Comparison of ENCODE assay signal across 1 cellular context in the genomic region with DNA sequence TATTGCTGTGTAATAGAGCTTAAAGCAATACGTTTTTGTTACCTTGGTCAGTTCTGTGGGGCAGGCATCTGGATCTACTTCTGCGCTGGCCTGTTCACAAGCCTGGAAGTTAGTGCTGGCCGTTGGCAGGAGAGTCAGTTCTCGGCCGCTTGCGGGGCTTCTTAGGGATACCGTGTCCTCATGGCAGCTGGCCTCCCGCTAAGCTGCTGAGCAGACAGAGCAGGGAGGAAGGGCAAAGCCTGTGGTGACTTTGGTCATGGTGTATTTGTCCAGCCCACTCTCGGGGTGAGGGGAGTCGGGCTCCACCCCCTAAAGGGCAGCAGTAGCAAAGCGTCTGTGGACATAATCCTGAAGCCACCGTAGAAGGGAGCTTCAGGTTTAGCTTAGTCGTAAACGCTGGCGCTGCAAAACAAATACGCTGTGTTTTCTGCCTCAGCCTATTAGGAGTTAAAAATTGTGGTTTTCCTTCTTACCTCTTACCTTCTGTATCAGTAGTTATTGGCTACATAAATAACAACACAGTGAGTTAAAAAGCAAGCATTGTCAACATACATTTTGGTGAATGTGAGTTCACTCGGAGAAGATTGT.
TF ChIP-seq lines count a peak whose summit lies in the region.

No MANE protein-coding gene starts in this region.

TF ChIP-seq in H1, 55 proteins besides CTCF, POLR2A, EP300 and RAD21:
- TF ChIP-seq CBX5 (IDR thresholded peaks at IDR 0.05; ENCODE audit: low read depth, low read length) (no peak), ASH2L (IDR thresholded peaks at IDR 0.05; ENCODE audit: low read length) (no peak), BRCA1 (IDR thresholded peaks at IDR 0.05; ENCODE audit: low read depth, low read length) (no peak), GABPA (IDR thresholded peaks at IDR 0.05; ENCODE audit: borderline replicate concordance, insufficient read depth, low read length) (no peak), ATF2 (IDR thresholded peaks at IDR 0.05; ENCODE audit: low read length) (no peak), CTBP2 (IDR thresholded peaks at IDR 0.05; ENCODE audit: borderline replicate concordance, insufficient read depth, insufficient read length, low read length) (no peak), SRF (IDR thresholded peaks at IDR 0.05; ENCODE audit: low read depth, low read length) (no peak), CHD1 (IDR thresholded peaks at IDR 0.05; ENCODE audit: low read depth, low read length) (no peak), HDAC6 (IDR thresholded peaks at IDR 0.05; ENCODE audit: low read depth, low read length) (no peak), FOSL1 (IDR thresholded peaks at IDR 0.05; ENCODE audit: insufficient read depth, low read depth, low read length) (no peak), POU5F1 (IDR thresholded peaks at IDR 0.05; ENCODE audit: low read depth, low read length) (no peak), TCF12 (IDR thresholded peaks at IDR 0.05; ENCODE audit: low read depth, low read length) (no peak), SAP30 (IDR thresholded peaks at IDR 0.05; ENCODE audit: insufficient read depth, insufficient replicate concordance, low read length) (no peak), SIN3A (conservative IDR thresholded peaks at IDR 0.05 in 1 of 2, IDR thresholded peaks at IDR 0.05 in 1 of 2; ENCODE audit: low read depth in 1 of 2, low read length in 2 of 2) (no peak)
- TF ChIP-seq, protein P1, sequence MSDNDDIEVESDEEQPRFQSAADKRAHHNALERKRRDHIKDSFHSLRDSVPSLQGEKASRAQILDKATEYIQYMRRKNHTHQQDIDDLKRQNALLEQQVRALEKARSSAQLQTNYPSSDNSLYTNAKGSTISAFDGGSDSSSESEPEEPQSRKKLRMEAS (IDR thresholded peaks at IDR 0.05) = no peak
